In the genomic region with DNA sequence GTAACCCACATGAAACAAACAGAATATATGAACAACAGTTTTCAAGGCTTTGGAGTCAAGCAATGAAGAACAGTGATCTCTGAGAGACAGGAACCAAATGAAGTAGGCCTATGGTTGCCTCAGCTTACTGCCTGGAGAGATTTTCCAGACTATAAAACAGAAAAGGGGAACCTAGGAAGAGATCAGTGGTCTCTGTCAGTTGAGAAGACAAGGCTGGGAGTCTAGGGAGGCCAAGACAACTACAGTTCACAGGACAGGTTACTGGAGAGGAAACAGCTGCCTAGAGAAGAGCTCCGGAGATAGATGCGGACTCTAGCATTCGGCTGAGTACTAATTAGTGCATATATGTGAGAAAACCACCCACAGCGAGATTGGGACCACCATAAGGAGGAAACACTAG, we compare ENCODE assay signal across 21 cellular contexts.
A peak's percentile ranks its signal among the peaks of the same experiment; 100 is the strongest.
DNase-seq lines count a peak whose midpoint lies in the region; ATAC-seq and TF ChIP-seq lines count a peak whose summit lies in the region.
"Had no signal": no experiment of that assay in that cellular context is flagged by ENCODE, and none has a peak within 500 bp of the region (broad histone marks: within the 10 kb centered on the region; RNA-seq: fewer than 3 reads in every experiment).

No MANE protein-coding gene starts in this region.

- H3K36me3 Mint-ChIP-seq in WTC11 (no peaks in the 10 kb centered on the region), nephron progenitor cell (ENCODE audit: low read depth) (peaks cover 9% of the 10 kb centered on the region)
- H3K36me3 Mint-ChIP-seq: CD4-positive, CD25-positive, alpha-beta regulatory T cell; CD8-positive, alpha-beta T cell had no signal

- H3F3A ChIP-seq in GM23248 (ENCODE audit: insufficient read depth): no peaks in the 10 kb centered on the region

- 0 out of 2 replicates have a peak overlapping the region, but pooled peaks have one; percentile 29 for H3K27ac Mint-ChIP-seq in WTC11
- peak overlapping the region; percentile 6 for H3K27ac Mint-ChIP-seq in nephron progenitor cell
- H3K27ac Mint-ChIP-seq: B cell; CD4-positive, CD25-positive, alpha-beta regulatory T cell; CD8-positive, alpha-beta T cell had no signal

- H3K9ac ChIP-seq in DND-41 (ENCODE audit: low read depth, low read length): no peak overlapping the region
- H3K9ac ChIP-seq in GM23248: no peak overlapping the region
- H3K9ac ChIP-seq: BLaER1 had no signal

- H3K4me3 ChIP-seq in DND-41 (ENCODE audit: low read depth in 1 of 2, low read length in 2 of 2): no peak overlapping the region
- H3K4me3 ChIP-seq in Jurkat, Clone E6-1 (ENCODE audit: low read length): no peak overlapping the region
- no peak overlapping the region for H3K4me3 ChIP-seq in GM23248
- H3K4me3 ChIP-seq in uterus: no peak overlapping the region
- no peak overlapping the region for H3K4me3 ChIP-seq in WERI-Rb-1 (ENCODE audit: low read depth, low read length)
- H3K4me3 ChIP-seq: BLaER1, GM12878 had no signal

- H3K27me3 Mint-ChIP-seq in WTC11 (ENCODE audit: low read depth) (no peaks in the 10 kb centered on the region), nephron progenitor cell (ENCODE audit: low read depth, poor library complexity) (no peaks in the 10 kb centered on the region)
- H3K27me3 Mint-ChIP-seq: B cell; CD4-positive, CD25-positive, alpha-beta regulatory T cell had no signal

- DNase-seq in DND-41 (no peak), WTC11 (ENCODE audit: low spot score) (no peak), nephron progenitor cell (no peak), GM23248 (no peak), uterus (no peak), WERI-Rb-1 (no peak)
- peak; percentile 24 for DNase-seq in Jurkat, Clone E6-1 (ENCODE audit: low read depth, low spot score)
- no peak for DNase-seq in activated CD8-positive, alpha-beta memory T cell treated with anti-CD3 and anti-CD28 coated beads for 24 hours
- DNase-seq: Caco-2; CD4-positive, CD25-positive, alpha-beta regulatory T cell; CD8-positive, alpha-beta T cell; DMS153; EL; GDM1; GOT3; HCEC 1CT had no signal

- H3K79me2 ChIP-seq in DND-41 (ENCODE audit: insufficient read depth, low read length) (no peaks in the 10 kb centered on the region), GM23248 (ENCODE audit: insufficient read depth) (no peaks in the 10 kb centered on the region)

- H3K4me1 Mint-ChIP-seq in WTC11 (peaks cover 11% of the 10 kb centered on the region), nephron progenitor cell (peaks cover 8% of the 10 kb centered on the region)
- H3K4me1 Mint-ChIP-seq: B cell; CD4-positive, CD25-positive, alpha-beta regulatory T cell had no signal

- H3K4me3 Mint-ChIP-seq in WTC11 (no peak overlapping the region), nephron progenitor cell (no peak overlapping the region)
- H3K4me3 Mint-ChIP-seq: B cell; CD4-positive, CD25-positive, alpha-beta regulatory T cell; CD8-positive, alpha-beta T cell had no signal

- WGBS in GM23248 (ENCODE audit: low coverage in 1 of 2, low lambda C conversion rate in 2 of 2, missing lambda C conversion rate in 2 of 2), 2 experiments: 85 to 86% methylated on average over 4 of the region's 4 CpGs

- CTCF ChIA-PET in WTC11 (lab: Charles Lee): no interaction called here

- H3K4me1 ChIP-seq in DND-41 (ENCODE audit: insufficient read depth, low read length) (peaks cover 11% of the 10 kb centered on the region), GM23248 (ENCODE audit: insufficient read depth) (no peaks in the 10 kb centered on the region), uterus (no peaks in the 10 kb centered on the region)

- H3K9me3 ChIP-seq in DND-41 (ENCODE audit: insufficient read depth, low read length, severe bottlenecking) (no peaks in the 10 kb centered on the region), GM23248 (ENCODE audit: low read depth) (no peaks in the 10 kb centered on the region), uterus (no peaks in the 10 kb centered on the region), WERI-Rb-1 (ENCODE audit: severe bottlenecking) (no peaks in the 10 kb centered on the region)
- H3K9me3 ChIP-seq: BLaER1, Caco-2 had no signal

- in situ Hi-C loops in GM23248 (cut with MboI): no loop called here

- intact Hi-C loops in uterus (cut with DNase I; ENCODE audit: low total_unique reads): no loop called here

- H3K36me3 ChIP-seq in DND-41 (ENCODE audit: insufficient read depth, low read length): no peaks in the 10 kb centered on the region
- H3K36me3 ChIP-seq in GM23248 (ENCODE audit: low read depth): no peaks in the 10 kb centered on the region
- no peaks in the 10 kb centered on the region for H3K36me3 ChIP-seq in uterus
- H3K36me3 ChIP-seq in WERI-Rb-1: no peaks in the 10 kb centered on the region
- H3K36me3 ChIP-seq: BLaER1 had no signal

- ATAC-seq in DND-41 (ENCODE audit: insufficient read depth, low read depth) (0 out of 3 replicates have a peak, but pooled peaks have one; percentile 24), WTC11 (no peak)
- ATAC-seq: CD8-positive, alpha-beta T cell; GM12878 had no signal

- H4K20me1 ChIP-seq in DND-41 (ENCODE audit: insufficient read depth, low read length): no peaks in the 10 kb centered on the region
- no peaks in the 10 kb centered on the region for H4K20me1 ChIP-seq in GM23248 (ENCODE audit: insufficient read depth)
- H4K20me1 ChIP-seq: BLaER1 had no signal

- POLR2A ChIA-PET in WTC11 (lab: Charles Lee): interaction anchor here (0.6 kb wide), 1 partner anchor 40 kb away, joined by 3 read pairs; no protein-coding TSS in a partner anchor

- no peaks in the 10 kb centered on the region for H3K27me3 ChIP-seq in DND-41 (ENCODE audit: insufficient read depth, low read length, poor library complexity)
- no peaks in the 10 kb centered on the region for H3K27me3 ChIP-seq in GM23248 (replicated peaks; ENCODE audit: insufficient read depth)
- no peaks in the 10 kb centered on the region for H3K27me3 ChIP-seq in uterus
- no peaks in the 10 kb centered on the region for H3K27me3 ChIP-seq in WERI-Rb-1 (ENCODE audit: insufficient read depth, low read depth, severe bottlenecking)
- H3K27me3 ChIP-seq: BLaER1 had no signal

- H3K9me3 Mint-ChIP-seq in WTC11 (no peaks in the 10 kb centered on the region), nephron progenitor cell (no peaks in the 10 kb centered on the region)
- H3K9me3 Mint-ChIP-seq: CD4-positive, CD25-positive, alpha-beta regulatory T cell; CD8-positive, alpha-beta T cell had no signal

- no peak for TF ChIP-seq CTCF in DND-41 (IDR thresholded peaks at IDR 0.05; ENCODE audit: borderline replicate concordance, extremely low read depth, low read length, poor library complexity, severe bottlenecking)
- no peak for TF ChIP-seq CTCF in WTC11 (IDR thresholded peaks at IDR 0.05)
- TF ChIP-seq CTCF in nephron progenitor cell (IDR thresholded peaks at IDR 0.05): no peak
- no peak for TF ChIP-seq CTCF in uterus (IDR thresholded peaks at IDR 0.05)
- no peak for TF ChIP-seq CTCF in WERI-Rb-1 (IDR thresholded peaks at IDR 0.05; ENCODE audit: low read depth, low read length)

- H3K27ac ChIP-seq in DND-41 (ENCODE audit: low read length) (no peak overlapping the region), GM23248 (no peak overlapping the region), uterus (no peak overlapping the region), WERI-Rb-1 (no peak overlapping the region)
- H3K27ac ChIP-seq: 22Rv1, BLaER1, C4-2B had no signal

- H2AFZ ChIP-seq in DND-41 (ENCODE audit: low read depth, low read length): peak overlapping the region; percentile 57; the same call in 1 of the 2 replicates
- no peak overlapping the region for H2AFZ ChIP-seq in GM23248

- no peaks in the 10 kb centered on the region for H3K9me2 ChIP-seq in GM23248 (ENCODE audit: insufficient read depth)

- H3K4me2 ChIP-seq in DND-41 (ENCODE audit: insufficient read depth, low read length): no peak overlapping the region
- H3K4me2 ChIP-seq in GM23248 (ENCODE audit: unreplicated experiment): no peak overlapping the region
- H3K4me2 ChIP-seq: BLaER1 had no signal

- no peak for TF ChIP-seq POLR2A in uterus (IDR thresholded peaks at IDR 0.05)

TF ChIP-seq in WTC11, 78 proteins besides CTCF, POLR2A, EP300 and RAD21 (continues in another document):
- TF ChIP-seq, protein P1, sequence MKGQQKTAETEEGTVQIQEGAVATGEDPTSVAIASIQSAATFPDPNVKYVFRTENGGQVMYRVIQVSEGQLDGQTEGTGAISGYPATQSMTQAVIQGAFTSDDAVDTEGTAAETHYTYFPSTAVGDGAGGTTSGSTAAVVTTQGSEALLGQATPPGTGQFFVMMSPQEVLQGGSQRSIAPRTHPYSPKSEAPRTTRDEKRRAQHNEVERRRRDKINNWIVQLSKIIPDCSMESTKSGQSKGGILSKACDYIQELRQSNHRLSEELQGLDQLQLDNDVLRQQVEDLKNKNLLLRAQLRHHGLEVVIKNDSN (CRISPR knock-in tag; IDR thresholded peaks at IDR 0.05): no peak
- no peak for TF ChIP-seq ZNF121 (CRISPR knock-in tag; IDR thresholded peaks at IDR 0.05)
- TF ChIP-seq, protein P2, sequence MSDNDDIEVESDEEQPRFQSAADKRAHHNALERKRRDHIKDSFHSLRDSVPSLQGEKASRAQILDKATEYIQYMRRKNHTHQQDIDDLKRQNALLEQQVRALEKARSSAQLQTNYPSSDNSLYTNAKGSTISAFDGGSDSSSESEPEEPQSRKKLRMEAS (CRISPR knock-in tag; IDR thresholded peaks at IDR 0.05): no peak
- TF ChIP-seq CREB1 (CRISPR knock-in tag; IDR thresholded peaks at IDR 0.05): no peak
- TF ChIP-seq, protein P3, sequence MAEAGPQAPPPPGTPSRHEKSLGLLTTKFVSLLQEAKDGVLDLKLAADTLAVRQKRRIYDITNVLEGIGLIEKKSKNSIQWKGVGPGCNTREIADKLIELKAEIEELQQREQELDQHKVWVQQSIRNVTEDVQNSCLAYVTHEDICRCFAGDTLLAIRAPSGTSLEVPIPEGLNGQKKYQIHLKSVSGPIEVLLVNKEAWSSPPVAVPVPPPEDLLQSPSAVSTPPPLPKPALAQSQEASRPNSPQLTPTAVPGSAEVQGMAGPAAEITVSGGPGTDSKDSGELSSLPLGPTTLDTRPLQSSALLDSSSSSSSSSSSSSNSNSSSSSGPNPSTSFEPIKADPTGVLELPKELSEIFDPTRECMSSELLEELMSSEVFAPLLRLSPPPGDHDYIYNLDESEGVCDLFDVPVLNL (CRISPR knock-in tag; IDR thresholded peaks at IDR 0.05; ENCODE audit: borderline replicate concordance, low read depth): no peak
- TF ChIP-seq, protein P4, sequence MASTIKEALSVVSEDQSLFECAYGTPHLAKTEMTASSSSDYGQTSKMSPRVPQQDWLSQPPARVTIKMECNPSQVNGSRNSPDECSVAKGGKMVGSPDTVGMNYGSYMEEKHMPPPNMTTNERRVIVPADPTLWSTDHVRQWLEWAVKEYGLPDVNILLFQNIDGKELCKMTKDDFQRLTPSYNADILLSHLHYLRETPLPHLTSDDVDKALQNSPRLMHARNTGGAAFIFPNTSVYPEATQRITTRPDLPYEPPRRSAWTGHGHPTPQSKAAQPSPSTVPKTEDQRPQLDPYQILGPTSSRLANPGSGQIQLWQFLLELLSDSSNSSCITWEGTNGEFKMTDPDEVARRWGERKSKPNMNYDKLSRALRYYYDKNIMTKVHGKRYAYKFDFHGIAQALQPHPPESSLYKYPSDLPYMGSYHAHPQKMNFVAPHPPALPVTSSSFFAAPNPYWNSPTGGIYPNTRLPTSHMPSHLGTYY (CRISPR knock-in tag; IDR thresholded peaks at IDR 0.05): no peak
- TF ChIP-seq PRRX2 (CRISPR knock-in tag; IDR thresholded peaks at IDR 0.05): no peak
- no peak for TF ChIP-seq RELA (CRISPR knock-in tag; IDR thresholded peaks at IDR 0.05; ENCODE audit: borderline replicate concordance)
- TF ChIP-seq ZNF232 (CRISPR knock-in tag; IDR thresholded peaks at IDR 0.05): no peak
